2 cellular contexts compared by ENCODE assay signal in genomic region chr7:5630670-5631069, GRCh38.
TF ChIP-seq lines count a peak whose summit lies in the region.

No MANE protein-coding gene starts in this region.

TF ChIP-seq in SK-N-SH, 30 proteins besides CTCF, POLR2A, EP300 and RAD21:
- TF ChIP-seq, protein P1, sequence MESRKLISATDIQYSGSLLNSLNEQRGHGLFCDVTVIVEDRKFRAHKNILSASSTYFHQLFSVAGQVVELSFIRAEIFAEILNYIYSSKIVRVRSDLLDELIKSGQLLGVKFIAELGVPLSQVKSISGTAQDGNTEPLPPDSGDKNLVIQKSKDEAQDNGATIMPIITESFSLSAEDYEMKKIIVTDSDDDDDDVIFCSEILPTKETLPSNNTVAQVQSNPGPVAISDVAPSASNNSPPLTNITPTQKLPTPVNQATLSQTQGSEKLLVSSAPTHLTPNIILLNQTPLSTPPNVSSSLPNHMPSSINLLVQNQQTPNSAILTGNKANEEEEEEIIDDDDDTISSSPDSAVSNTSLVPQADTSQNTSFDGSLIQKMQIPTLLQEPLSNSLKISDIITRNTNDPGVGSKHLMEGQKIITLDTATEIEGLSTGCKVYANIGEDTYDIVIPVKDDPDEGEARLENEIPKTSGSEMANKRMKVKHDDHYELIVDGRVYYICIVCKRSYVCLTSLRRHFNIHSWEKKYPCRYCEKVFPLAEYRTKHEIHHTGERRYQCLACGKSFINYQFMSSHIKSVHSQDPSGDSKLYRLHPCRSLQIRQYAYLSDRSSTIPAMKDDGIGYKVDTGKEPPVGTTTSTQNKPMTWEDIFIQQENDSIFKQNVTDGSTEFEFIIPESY (IDR thresholded peaks at IDR 0.05; ENCODE audit: borderline replicate concordance, low read depth), result no peak
- TF ChIP-seq TCF12 (IDR thresholded peaks at IDR 0.05), result no peak
- TF ChIP-seq USF2 (IDR thresholded peaks at IDR 0.05; ENCODE audit: borderline replicate concordance, low read depth, low read length), result no peak
- TF ChIP-seq MEF2A (IDR thresholded peaks at IDR 0.05; ENCODE audit: borderline replicate concordance, low read depth), result no peak
- TF ChIP-seq PBX3 (IDR thresholded peaks at IDR 0.05), result no peak
- TF ChIP-seq JUND (IDR thresholded peaks at IDR 0.05), result no peak
- no peak for TF ChIP-seq CHD2 (IDR thresholded peaks at IDR 0.05; ENCODE audit: low read length, partially characterized antibody)
- no peak for TF ChIP-seq FOXJ3 (CRISPR knock-in tag; IDR thresholded peaks at IDR 0.05)

TF ChIP-seq in SK-N-SH treated with all-trans-retinoic acid at 6 μM for 48 hours, 23 proteins besides CTCF, POLR2A, EP300 and RAD21 (continued from another document):
- TF ChIP-seq, protein P2, sequence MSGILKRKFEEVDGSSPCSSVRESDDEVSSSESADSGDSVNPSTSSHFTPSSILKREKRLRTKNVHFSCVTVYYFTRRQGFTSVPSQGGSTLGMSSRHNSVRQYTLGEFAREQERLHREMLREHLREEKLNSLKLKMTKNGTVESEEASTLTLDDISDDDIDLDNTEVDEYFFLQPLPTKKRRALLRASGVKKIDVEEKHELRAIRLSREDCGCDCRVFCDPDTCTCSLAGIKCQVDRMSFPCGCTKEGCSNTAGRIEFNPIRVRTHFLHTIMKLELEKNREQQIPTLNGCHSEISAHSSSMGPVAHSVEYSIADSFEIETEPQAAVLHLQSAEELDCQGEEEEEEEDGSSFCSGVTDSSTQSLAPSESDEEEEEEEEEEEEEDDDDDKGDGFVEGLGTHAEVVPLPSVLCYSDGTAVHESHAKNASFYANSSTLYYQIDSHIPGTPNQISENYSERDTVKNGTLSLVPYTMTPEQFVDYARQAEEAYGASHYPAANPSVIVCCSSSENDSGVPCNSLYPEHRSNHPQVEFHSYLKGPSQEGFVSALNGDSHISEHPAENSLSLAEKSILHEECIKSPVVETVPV (CRISPR knock-in tag; IDR thresholded peaks at IDR 0.05), result no peak
- TF ChIP-seq ZNF565 (CRISPR knock-in tag; conservative IDR thresholded peaks at IDR 0.05; ENCODE audit: low read depth) (no peak), TOX (CRISPR knock-in tag; IDR thresholded peaks at IDR 0.05; ENCODE audit: borderline replicate concordance) (no peak), BACH2 (CRISPR knock-in tag; IDR thresholded peaks at IDR 0.05; ENCODE audit: borderline replicate concordance) (no peak), SNAI2 (CRISPR knock-in tag; IDR thresholded peaks at IDR 0.05) (no peak), TCF4 (CRISPR knock-in tag; IDR thresholded peaks at IDR 0.05; ENCODE audit: borderline replicate concordance) (no peak), ZNF70 (CRISPR knock-in tag; IDR thresholded peaks at IDR 0.05) (no peak), CSDC2 (CRISPR knock-in tag; IDR thresholded peaks at IDR 0.05) (no peak), OSR1 (CRISPR knock-in tag; IDR thresholded peaks at IDR 0.05) (no peak), ESRRG (CRISPR knock-in tag; IDR thresholded peaks at IDR 0.05) (no peak)
- TF ChIP-seq, protein P3, sequence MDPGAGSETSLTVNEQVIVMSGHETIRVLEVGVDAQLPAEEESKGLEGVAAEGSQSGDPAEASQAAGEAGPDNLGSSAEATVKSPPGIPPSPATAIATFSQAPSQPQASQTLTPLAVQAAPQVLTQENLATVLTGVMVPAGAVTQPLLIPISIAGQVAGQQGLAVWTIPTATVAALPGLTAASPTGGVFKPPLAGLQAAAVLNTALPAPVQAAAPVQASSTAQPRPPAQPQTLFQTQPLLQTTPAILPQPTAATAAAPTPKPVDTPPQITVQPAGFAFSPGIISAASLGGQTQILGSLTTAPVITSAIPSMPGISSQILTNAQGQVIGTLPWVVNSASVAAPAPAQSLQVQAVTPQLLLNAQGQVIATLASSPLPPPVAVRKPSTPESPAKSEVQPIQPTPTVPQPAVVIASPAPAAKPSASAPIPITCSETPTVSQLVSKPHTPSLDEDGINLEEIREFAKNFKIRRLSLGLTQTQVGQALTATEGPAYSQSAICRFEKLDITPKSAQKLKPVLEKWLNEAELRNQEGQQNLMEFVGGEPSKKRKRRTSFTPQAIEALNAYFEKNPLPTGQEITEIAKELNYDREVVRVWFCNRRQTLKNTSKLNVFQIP (CRISPR knock-in tag; IDR thresholded peaks at IDR 0.05; ENCODE audit: borderline replicate concordance, low read depth), result no peak
- TF ChIP-seq, protein P4, sequence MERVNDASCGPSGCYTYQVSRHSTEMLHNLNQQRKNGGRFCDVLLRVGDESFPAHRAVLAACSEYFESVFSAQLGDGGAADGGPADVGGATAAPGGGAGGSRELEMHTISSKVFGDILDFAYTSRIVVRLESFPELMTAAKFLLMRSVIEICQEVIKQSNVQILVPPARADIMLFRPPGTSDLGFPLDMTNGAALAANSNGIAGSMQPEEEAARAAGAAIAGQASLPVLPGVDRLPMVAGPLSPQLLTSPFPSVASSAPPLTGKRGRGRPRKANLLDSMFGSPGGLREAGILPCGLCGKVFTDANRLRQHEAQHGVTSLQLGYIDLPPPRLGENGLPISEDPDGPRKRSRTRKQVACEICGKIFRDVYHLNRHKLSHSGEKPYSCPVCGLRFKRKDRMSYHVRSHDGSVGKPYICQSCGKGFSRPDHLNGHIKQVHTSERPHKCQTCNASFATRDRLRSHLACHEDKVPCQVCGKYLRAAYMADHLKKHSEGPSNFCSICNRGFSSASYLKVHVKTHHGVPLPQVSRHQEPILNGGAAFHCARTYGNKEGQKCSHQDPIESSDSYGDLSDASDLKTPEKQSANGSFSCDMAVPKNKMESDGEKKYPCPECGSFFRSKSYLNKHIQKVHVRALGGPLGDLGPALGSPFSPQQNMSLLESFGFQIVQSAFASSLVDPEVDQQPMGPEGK (CRISPR knock-in tag; IDR thresholded peaks at IDR 0.05; ENCODE audit: borderline replicate concordance), result no peak
